Comparison of ENCODE assay signal across 1 cellular context in the genomic region with DNA sequence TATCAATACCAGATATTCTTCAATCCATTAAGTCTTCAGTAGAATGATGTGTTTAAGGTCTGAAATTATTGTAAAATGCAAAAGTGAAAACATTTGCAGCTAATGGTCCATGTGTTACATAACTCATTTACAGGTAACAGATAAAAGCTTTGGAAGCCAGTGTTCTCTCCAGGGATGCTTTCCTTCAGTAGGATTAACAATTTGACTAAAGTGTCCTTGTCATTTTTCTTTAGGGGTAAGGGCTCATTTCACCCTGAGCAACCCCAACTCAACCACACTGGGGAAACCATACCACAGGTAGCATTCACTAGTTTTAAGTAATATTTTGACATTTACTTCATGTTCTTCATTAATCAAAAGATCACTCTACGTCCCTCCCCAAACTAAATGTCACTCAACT.
TF ChIP-seq lines count a peak whose summit lies in the region.

No MANE protein-coding gene starts in this region.

TF ChIP-seq in GM12891, 5 proteins besides CTCF, POLR2A, EP300 and RAD21:
- TF ChIP-seq SPI1 (IDR thresholded peaks at IDR 0.05; ENCODE audit: low read depth, low read length) (no peak), POU2F2 (IDR thresholded peaks at IDR 0.05; ENCODE audit: low read depth, low read length) (no peak), POLR2AphosphoS5 (IDR thresholded peaks at IDR 0.05; ENCODE audit: low read depth, low read length) (0 out of 2 replicates have a peak, but pooled peaks have one; percentile 9), TAF1 (IDR thresholded peaks at IDR 0.05; ENCODE audit: low read depth, low read length) (no peak), PAX5 (IDR thresholded peaks at IDR 0.05; ENCODE audit: insufficient read depth, low read length, severe bottlenecking) (no peak)
TF ChIP-seq in GM12891: peak in this region for 1.
